1 cellular context compared by ENCODE assay signal in genomic region chr7:143013897-143014296, GRCh38.
A peak's percentile ranks its signal among the peaks of the same experiment; 100 is the strongest.
TF ChIP-seq lines count a peak whose summit lies in the region.

No MANE protein-coding gene starts in this region.

TF ChIP-seq in A549, 52 proteins besides CTCF, POLR2A, EP300 and RAD21 (continued from another document):
- 0 out of 2 replicates have a peak, but pooled peaks have one; percentile 13 for TF ChIP-seq NFE2L2 (conservative IDR thresholded peaks at IDR 0.05; ENCODE audit: low read length)
- TF ChIP-seq CBX2 (IDR thresholded peaks at IDR 0.05; ENCODE audit: borderline replicate concordance, low read depth): no peak
- TF ChIP-seq HOXB5 (CRISPR knock-in tag; IDR thresholded peaks at IDR 0.05): no peak
- TF ChIP-seq MAFK (IDR thresholded peaks at IDR 0.05; ENCODE audit: partially characterized antibody): peak; percentile 88
- no peak for TF ChIP-seq PBX3 (IDR thresholded peaks at IDR 0.05)
- no peak for TF ChIP-seq SMC3 (IDR thresholded peaks at IDR 0.05)
